Comparison of ENCODE assay signal across 23 cellular contexts in genomic region chr1:110007458-110007857, GRCh38. TPM values are rescaled to one million over a fixed set of nuclear protein-coding genes. Genes with fewer than 3 reads are reported as not detected.
DNase-seq lines count a peak whose midpoint lies in the region; FAIRE-seq lines count a peak whose summit lies in the region.
"Had no signal": no experiment of that assay in that cellular context is flagged by ENCODE, and none has a peak within 500 bp of the region (broad histone marks: within the 10 kb centered on the region; RNA-seq: fewer than 3 reads in every experiment).

No MANE protein-coding gene starts in this region.

- peaks cover 41% of the 10 kb centered on the region for H3K36me3 ChIP-seq in SK-N-MC (ENCODE audit: insufficient read depth, low read length)

- H3K27ac ChIP-seq in SK-N-MC (peak overlapping the region; percentile 28; the same call in 1 of the 2 replicates), temporal lobe (ENCODE audit: low read depth, low read length) (peak overlapping the region; percentile 30)
- H3K27ac ChIP-seq: HL-60, tibial nerve had no signal

- no peaks in the 10 kb centered on the region for H3K9me3 ChIP-seq in SK-N-MC (ENCODE audit: low read depth, low read length)
- H3K9me3 ChIP-seq: tibial nerve had no signal

- DNase-seq in NCI-H2107 treated with DMSO at 0.1 percent for 48 hours (lab: John Stamatoyannopoulos, UW; ENCODE audit: unreplicated experiment) (peak; percentile 49), NCI-H2107 (lab: John Stamatoyannopoulos, UW) (no peak), SK-N-MC (ENCODE audit: low read depth, low spot score) (no peak), Kasumi-1 (lab: John Stamatoyannopoulos, UW) (no peak), AG08395 (ENCODE audit: low spot score) (no peak), NCI-H748 (lab: John Stamatoyannopoulos, UW; ENCODE audit: unreplicated experiment) (no peak)
- DNase-seq: activated CD8-positive, alpha-beta memory T cell treated with anti-CD3 and anti-CD28 coated beads, Interleukin-2, amount 10 ng/mL, durations not matched to agents 7 days and 5 days; activated effector memory CD4-positive, alpha-beta T cell treated with Interleukin-2 at 50 U/mL for 16 hours; amniotic stem cell; CD4-positive, CD25-positive, alpha-beta regulatory T cell; DND-41; foreskin fibroblast; GOT3; KBM-7; NCI-H146; posterior cingulate gyrus; SIG-M5; small intestine had no signal

- peak; percentile 65 for FAIRE-seq in islet of Langerhans (lab: Jason Lieb, UNC)
- FAIRE-seq: A204.1, small intestine had no signal

- no peak overlapping the region for H3K4me3 ChIP-seq in SK-N-MC
- H3K4me3 ChIP-seq: tibial nerve had no signal

- H3K9ac ChIP-seq in SK-N-MC (ENCODE audit: insufficient read length) = no peak overlapping the region

RNA-seq across cellular contexts. Expression of gene AHCYL1, which starts 22.9 kb away (rescaled TPM):
- 24.8 TPM for total RNA-seq in temporal lobe

RNA-seq across cellular contexts. Expression of gene STRIP1, which starts 27.0 kb away (rescaled TPM):
- 87.3 TPM for total RNA-seq in temporal lobe
